In genomic region chr14:86462193-86462592, GRCh38 we compare ENCODE assay signal across 10 cellular contexts.
DNase-seq lines count a peak whose midpoint lies in the region; ATAC-seq, FAIRE-seq and TF ChIP-seq lines count a peak whose summit lies in the region.
"Had no signal": no experiment of that assay in that cellular context is flagged by ENCODE, and none has a peak within 500 bp of the region (broad histone marks: within the 10 kb centered on the region; RNA-seq: fewer than 3 reads in every experiment).

No MANE protein-coding gene starts in this region.

- no peak for TF ChIP-seq POLR2A in erythroblast (IDR thresholded peaks at IDR 0.05; ENCODE audit: low read length)

- intact Hi-C loops in cardiac septum (cut with DNase I): no loop called here

- H3K4me3 ChIP-seq in NT2/D1 (ENCODE audit: insufficient read length, low read depth): no peak overlapping the region
- no peak overlapping the region for H3K4me3 ChIP-seq in small intestine (ENCODE audit: low read depth in 1 of 2, low read length in 2 of 2)
- H3K4me3 ChIP-seq in coronary artery: no peak overlapping the region
- H3K4me3 ChIP-seq: sigmoid colon had no signal

- DNase-seq in NOMO-1 treated with DMSO at 0.1 percent for 48 hours (lab: John Stamatoyannopoulos, UW; ENCODE audit: unreplicated experiment): peak; percentile 14
- no peak for DNase-seq in NOMO-1 treated with dmso at 0.1 percent for 144 hours (lab: John Stamatoyannopoulos, UW; ENCODE audit: unreplicated experiment)
- peak; percentile 15 for DNase-seq in NT2/D1 (ENCODE audit: low read depth, low spot score)
- peak; percentile 2 to 34 for DNase-seq in erythroblast (lab: John Stamatoyannopoulos, UW)
- peak; percentile 3 for DNase-seq in small intestine
- no peak for DNase-seq in coronary artery (ENCODE audit: low spot score)
- DNase-seq in cardiac septum (ENCODE audit: low spot score): no peak
- DNase-seq: activated CD4-positive, alpha-beta T cell treated with anti-CD3 and anti-CD28 coated beads, Interleukin-2, amount 10 ng/mL, durations not matched to agents 24 days and 14 days; sigmoid colon had no signal

- H3K9me3 ChIP-seq in NT2/D1 (ENCODE audit: insufficient read depth, low read length): peaks cover 8% of the 10 kb centered on the region; the same call in 1 of the 2 replicates
- no peaks in the 10 kb centered on the region for H3K9me3 ChIP-seq in small intestine (ENCODE audit: control insufficient read depth, low read depth)
- H3K9me3 ChIP-seq: sigmoid colon had no signal

- no peak for ATAC-seq in HG03108 (IDR thresholded peaks at IDR 0.05; ENCODE audit: unreplicated experiment)

- H3K4me1 ChIP-seq in NT2/D1 (ENCODE audit: insufficient read depth, insufficient read length): no peaks in the 10 kb centered on the region
- no peaks in the 10 kb centered on the region for H3K4me1 ChIP-seq in small intestine (ENCODE audit: control insufficient read depth in 2 of 2, insufficient read depth in 1 of 2, low read depth in 1 of 2, low read length in 1 of 2)
- H3K4me1 ChIP-seq: sigmoid colon had no signal

- H3K27ac ChIP-seq in small intestine (ENCODE audit: low read depth in 1 of 2, low read length in 1 of 2): no peak overlapping the region
- no peak overlapping the region for H3K27ac ChIP-seq in coronary artery
- H3K27ac ChIP-seq: sigmoid colon had no signal

- H3K27me3 ChIP-seq in NT2/D1 (ENCODE audit: insufficient read depth, insufficient read length) (no peaks in the 10 kb centered on the region), small intestine (ENCODE audit: control insufficient read depth in 2 of 2, insufficient read depth in 2 of 2, low read length in 2 of 2) (no peaks in the 10 kb centered on the region)
- H3K27me3 ChIP-seq: sigmoid colon had no signal

- no peak for FAIRE-seq in small intestine (lab: Jason Lieb, UNC)

- no peak for TF ChIP-seq CTCF in coronary artery (IDR thresholded peaks at IDR 0.05)

- H3K36me3 ChIP-seq in NT2/D1 (ENCODE audit: insufficient read depth, insufficient read length, low read length): no peaks in the 10 kb centered on the region
- no peaks in the 10 kb centered on the region for H3K36me3 ChIP-seq in small intestine (ENCODE audit: control insufficient read depth in 2 of 2, insufficient read depth in 2 of 2, low read length in 2 of 2)
- H3K36me3 ChIP-seq: sigmoid colon had no signal

- 52 to 74% (median 54%) methylated on average over 1 of the region's 1 CpG for WGBS in small intestine, 3 donors

- H3K9ac ChIP-seq in NT2/D1 (ENCODE audit: insufficient read length, low read depth): no peak overlapping the region

Comparison
In these comparisons a context has a peak if more than half of its experiments do, and no peak if none do; other contexts are left out.
1. DNase-seq: peak in NOMO-1 treated with DMSO at 0.1 percent for 48 hours (single experiment), NT2/D1 (single experiment), erythroblast (2 of 2) and small intestine (single experiment); none in NOMO-1 treated with dmso at 0.1 percent for 144 hours (single experiment), coronary artery (single experiment) and cardiac septum (single experiment).